Comparison of ENCODE assay signal across 1 cellular context in genomic region chr4:174490356-174490969, GRCh38.
TF ChIP-seq lines count a peak whose summit lies in the region.

No MANE protein-coding gene starts in this region.

TF ChIP-seq in GM23338, 12 proteins besides CTCF, POLR2A, EP300 and RAD21 (continued from another document):
- TF ChIP-seq ZNF462 (CRISPR knock-in tag; IDR thresholded peaks at IDR 0.05) (no peak), NANOG (IDR thresholded peaks at IDR 0.05; ENCODE audit: borderline replicate concordance) (no peak), ETS1 (IDR thresholded peaks at IDR 0.05) (no peak), REST (IDR thresholded peaks at IDR 0.05; ENCODE audit: unreplicated experiment) (no peak), POLR2AphosphoS5 (IDR thresholded peaks at IDR 0.05; ENCODE audit: low read depth) (no peak), EZH2 (IDR thresholded peaks at IDR 0.05; ENCODE audit: low read depth, unreplicated experiment) (no peak), CREB1 (CRISPR knock-in tag; IDR thresholded peaks at IDR 0.05; ENCODE audit: low read depth) (no peak)
TF ChIP-seq in GM23338: peak in this region for 0.
